3 cellular contexts compared by ENCODE assay signal in genomic region chr4:158219623-158220022, GRCh38.
TF ChIP-seq lines count a peak whose summit lies in the region.

No MANE protein-coding gene starts in this region.

TF ChIP-seq in WTC11, 78 proteins besides CTCF, POLR2A, EP300 and RAD21:
- TF ChIP-seq MLX (CRISPR knock-in tag; IDR thresholded peaks at IDR 0.05) (no peak), FOXJ3 (CRISPR knock-in tag; IDR thresholded peaks at IDR 0.05; ENCODE audit: borderline replicate concordance) (no peak), ATF1 (CRISPR knock-in tag; IDR thresholded peaks at IDR 0.05) (no peak)

TF ChIP-seq in neural cell, 6 proteins besides CTCF, POLR2A, EP300 and RAD21:
- TF ChIP-seq REST (IDR thresholded peaks at IDR 0.05; ENCODE audit: borderline replicate concordance) (no peak), SMC3 (conservative IDR thresholded peaks at IDR 0.05; ENCODE audit: poor library complexity) (no peak), EZH2 (IDR thresholded peaks at IDR 0.05; ENCODE audit: borderline replicate concordance, insufficient read depth, low read length, poor library complexity, severe bottlenecking) (no peak), POLR2AphosphoS5 (IDR thresholded peaks at IDR 0.05) (no peak), MXI1 (conservative IDR thresholded peaks at IDR 0.05; ENCODE audit: poor library complexity, severe bottlenecking) (no peak), TAF1 (IDR thresholded peaks at IDR 0.05; ENCODE audit: low read depth) (no peak)
TF ChIP-seq in neural cell: peak in this region for 0.

TF ChIP-seq in HepG2, 621 proteins besides CTCF, POLR2A, EP300 and RAD21:
- TF ChIP-seq ZBED4 (CRISPR knock-in tag; IDR thresholded peaks at IDR 0.05; ENCODE audit: borderline replicate concordance) = no peak
- TF ChIP-seq ZBTB26 (CRISPR knock-in tag; IDR thresholded peaks at IDR 0.05; ENCODE audit: borderline replicate concordance) = no peak
- no peak for TF ChIP-seq PCBP2 (optimal IDR thresholded peaks at IDR 0.05; ENCODE audit: low read depth, low read length, poor library complexity, severe bottlenecking)
- TF ChIP-seq ZBTB3 (CRISPR knock-in tag; IDR thresholded peaks at IDR 0.05; ENCODE audit: borderline replicate concordance, low read depth) = no peak
- TF ChIP-seq PAWR (CRISPR knock-in tag; IDR thresholded peaks at IDR 0.05; ENCODE audit: borderline replicate concordance) = no peak
- TF ChIP-seq KAT8 (CRISPR knock-in tag; IDR thresholded peaks at IDR 0.05) = no peak
- no peak for TF ChIP-seq FOXK1 (CRISPR knock-in tag; IDR thresholded peaks at IDR 0.05; ENCODE audit: borderline replicate concordance, low read depth)
- TF ChIP-seq EZH2 (conservative IDR thresholded peaks at IDR 0.05; ENCODE audit: low read depth, low read length) = no peak
